ENCODE assay signal across 23 cellular contexts in the genomic region with DNA sequence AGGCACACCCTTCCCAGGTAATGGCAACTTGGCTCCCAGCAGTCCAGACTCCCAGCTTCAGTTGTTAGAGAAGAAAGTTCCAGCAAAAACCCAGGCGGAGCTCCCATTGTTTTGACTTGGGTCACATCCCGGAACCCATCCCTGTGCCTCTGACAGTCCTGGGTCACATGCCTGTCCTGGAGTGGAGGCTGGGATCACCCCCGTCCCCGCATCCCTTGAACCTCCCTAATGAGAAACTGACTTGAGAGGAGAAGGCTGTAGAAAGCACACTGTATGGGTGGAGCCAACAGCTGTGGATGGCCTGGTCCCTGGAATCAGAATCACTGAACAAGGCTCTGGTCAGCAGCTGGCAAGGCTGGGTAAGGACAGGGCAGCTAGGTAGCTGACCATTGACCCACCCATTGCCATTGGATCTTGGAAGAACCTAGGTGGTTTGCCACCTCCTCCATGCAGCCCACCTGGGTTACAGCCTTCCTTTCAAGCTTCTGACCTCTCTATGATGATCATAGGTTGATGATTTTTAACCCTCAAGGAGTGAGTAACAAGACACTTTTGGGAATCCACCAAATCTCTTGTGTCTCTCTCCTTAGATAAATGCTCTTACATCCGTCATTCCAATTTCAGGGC.
"Had no signal": no experiment of that assay in that cellular context is flagged by ENCODE, and none has a peak within 500 bp of the region (broad histone marks: within the 10 kb centered on the region; RNA-seq: fewer than 3 reads in every experiment).

No MANE protein-coding gene starts in this region.

- DNase-seq: cerebellar nuclear complex; cortex of kidney; effector memory CD8-positive, alpha-beta T cell; foreskin fibroblast; gastrocnemius medialis; head of caudate nucleus; left ventricle myocardium superior; lower lobe of right lung; naive thymus-derived CD8-positive, alpha-beta T cell; spleen; stimulated activated CD4-positive, alpha-beta T cell treated with anti-CD3 and anti-CD28 coated beads, Interleukin-2, amount 100 ng/mL, for 48 hours; stimulated activated naive CD4-positive, alpha-beta T cell; stimulated activated naive CD8-positive, alpha-beta T cell treated with anti-CD3 and anti-CD28 coated beads, Interleukin-15, amount 100 ng/mL, for 72 hours; thyroid gland; upper lobe of left lung had no signal

- H3K36me3 ChIP-seq: gastrocnemius medialis, lower lobe of right lung, prostate gland, right atrium auricular region, spleen, suprapubic skin, thyroid gland, upper lobe of left lung had no signal

- H3K9ac ChIP-seq: parathyroid adenoma had no signal

- H3K27ac ChIP-seq: gastrocnemius medialis, parathyroid adenoma, prostate gland, right atrium auricular region, spleen, suprapubic skin, thyroid gland had no signal

- ATAC-seq: effector memory CD8-positive, alpha-beta T cell; gastrocnemius medialis; lower lobe of right lung; naive thymus-derived CD8-positive, alpha-beta T cell; stimulated activated naive CD8-positive, alpha-beta T cell treated with anti-CD3 and anti-CD28 coated beads, Interleukin-15, amount 100 ng/mL, for 72 hours had no signal

- H3K27ac Mint-ChIP-seq: effector memory CD8-positive, alpha-beta T cell; stimulated activated naive CD8-positive, alpha-beta T cell treated with anti-CD3 and anti-CD28 coated beads, Interleukin-15, amount 100 ng/mL, for 72 hours had no signal

- H3K4me3 ChIP-seq: gastrocnemius medialis, lower lobe of right lung, prostate gland, right atrium auricular region, skin epidermis, spleen, suprapubic skin, thyroid gland, upper lobe of left lung had no signal

- FAIRE-seq: keratinocyte, urothelium cell line had no signal

- H3K27me3 Mint-ChIP-seq: naive thymus-derived CD8-positive, alpha-beta T cell; stimulated activated naive CD8-positive, alpha-beta T cell treated with anti-CD3 and anti-CD28 coated beads, Interleukin-15, amount 100 ng/mL, for 72 hours had no signal

- H3K9me3 ChIP-seq: gastrocnemius medialis, prostate gland, suprapubic skin, thyroid gland, upper lobe of left lung had no signal

- H3K79me2 ChIP-seq: parathyroid adenoma had no signal

- H2AFZ ChIP-seq: parathyroid adenoma had no signal

- H3K4me1 ChIP-seq: gastrocnemius medialis, lower lobe of right lung, parathyroid adenoma, prostate gland, right atrium auricular region, spleen, suprapubic skin, thyroid gland had no signal

- H3K4me3 Mint-ChIP-seq: effector memory CD8-positive, alpha-beta T cell; naive thymus-derived CD8-positive, alpha-beta T cell; neural crest cell; stimulated activated naive CD8-positive, alpha-beta T cell treated with anti-CD3 and anti-CD28 coated beads, Interleukin-15, amount 100 ng/mL, for 72 hours had no signal

- H3K27me3 ChIP-seq: gastrocnemius medialis, right atrium auricular region, spleen, suprapubic skin, thyroid gland, upper lobe of left lung had no signal
